Comparison of ENCODE assay signal across 6 cellular contexts in genomic region chr13:20957059-20957620, GRCh38. TPM values are rescaled to one million over a fixed set of nuclear protein-coding genes. Genes with fewer than 3 reads are reported as not detected.
DNase-seq lines count a peak whose midpoint lies in the region; TF ChIP-seq lines count a peak whose summit lies in the region.
"Not testable (repeated sequence)": the region's sequence is repeated elsewhere in the genome, so short reads cannot be mapped to it uniquely, and the experiment has no call there.

No MANE protein-coding gene starts in this region.

- not testable (repeated sequence) for H3K27me3 ChIP-seq in MG63

- H3K9me3 ChIP-seq in MG63, result not testable (repeated sequence)

- DNase-seq in GF-D8 (lab: John Stamatoyannopoulos, UW), result peak; percentile 44
- peak; percentile 22 for DNase-seq in MG63
- DNase-seq in NB4 (ENCODE audit: low read depth), result peak; percentile 60
- DNase-seq in NOMO-1 treated with dmso at 0.1 percent for 144 hours (lab: John Stamatoyannopoulos, UW; ENCODE audit: unreplicated experiment), result peak; percentile 38
- DNase-seq in amniotic epithelial cell (ENCODE audit: low read depth), result peak; percentile 91
- DNase-seq in mesenteric fat pad (ENCODE audit: low spot score), result peak; percentile 55

- not testable (repeated sequence) for H3K36me3 ChIP-seq in MG63

- TF ChIP-seq POLR2A in NB4 (IDR thresholded peaks at IDR 0.05; ENCODE audit: extremely low read depth, insufficient read length), result not testable (repeated sequence)

- not testable (repeated sequence) for TF ChIP-seq CTCF in NB4 (IDR thresholded peaks at IDR 0.05; ENCODE audit: low read depth, low read length)

- not testable (repeated sequence) for H3K4me3 ChIP-seq in MG63; NB4 (ENCODE audit: low read depth, low read length)

RNA-seq across cellular contexts. Expression of gene XPO4, which starts 54.6 kb away (rescaled TPM):
- 16.7 and 21.7 TPM in 2 replicates for total RNA-seq in MG63 (2014; rRNA removed; shearing (Covaris generic); ENCODE audit: low replicate concordance)
- total RNA-seq in mesenteric fat pad, result 13.1 TPM

Comparison
In these comparisons a context has a peak if more than half of its experiments do, and no peak if none do; other contexts are left out.
1. DNase-seq: peak in every context shown above with its lines; median percentile 91 in amniotic epithelial cell; 60 in NB4; 55 in mesenteric fat pad; 44 in GF-D8; 38 in NOMO-1 treated with dmso at 0.1 percent for 144 hours; 22 in MG63.